ENCODE assay signal across 12 cellular contexts in genomic region chr13:109684836-109685602, GRCh38.
A peak's percentile ranks its signal among the peaks of the same experiment; 100 is the strongest.
DNase-seq lines count a peak whose midpoint lies in the region; ATAC-seq, FAIRE-seq and TF ChIP-seq lines count a peak whose summit lies in the region.
"Had no signal": no experiment of that assay in that cellular context is flagged by ENCODE, and none has a peak within 500 bp of the region (broad histone marks: within the 10 kb centered on the region; RNA-seq: fewer than 3 reads in every experiment).

No MANE protein-coding gene starts in this region.

- in situ Hi-C loops in HepG2 (cut with HindIII; ENCODE audit: extremely low pct_ligation_motif_present, low pct_unique_long_range_greater_than_20kb) = no loop called here

- peak overlapping the region; percentile 37; the same call in 1 of the 2 replicates for H3K4me2 ChIP-seq in HepG2 (ENCODE audit: low read depth, low read length)
- no peak overlapping the region for H3K4me2 ChIP-seq in MM.1S (ENCODE audit: low read depth, low read length)

- intact Hi-C loops in HepG2 (cut with micrococcal nuclease; ENCODE audit: unreplicated experiment) = no loop called here
- intact Hi-C loops in tibial artery (cut with DNase I; ENCODE audit: low total_unique reads) = no loop called here

- H3K36me3 ChIP-seq in HepG2 (replicated peaks in 1 of 2; ENCODE audit: control insufficient read depth in 1 of 2, insufficient read depth in 2 of 2, low read length in 2 of 2) = no peaks in the 10 kb centered on the region
- no peaks in the 10 kb centered on the region for H3K36me3 ChIP-seq in tibial artery
- H3K36me3 ChIP-seq in MM.1S (replicated peaks; ENCODE audit: insufficient read depth, low read length) = no peaks in the 10 kb centered on the region

- H3K79me2 ChIP-seq in HepG2 (ENCODE audit: insufficient read depth, low read length) (no peaks in the 10 kb centered on the region), MM.1S (ENCODE audit: low read length) (no peaks in the 10 kb centered on the region)

- no peak; the same call in 2 of the 3 replicates for ATAC-seq in HepG2
- ATAC-seq: activated CD8-positive, alpha-beta memory T cell treated with anti-CD3 and anti-CD28 coated beads, Interleukin-2, amount 10 ng/mL, durations not matched to agents 7 days and 5 days had no signal

- no peak for TF ChIP-seq POLR2A in HepG2 (IDR thresholded peaks at IDR 0.05; ENCODE audit: insufficient read depth in 1 of 2, low read depth in 2 of 2, low read length in 2 of 2)

- H3K9me2 ChIP-seq in MM.1S (replicated peaks; ENCODE audit: insufficient read depth, low read length) = no peaks in the 10 kb centered on the region

- H3K9ac ChIP-seq in HepG2 (ENCODE audit: insufficient read depth, low read depth, low read length) = no peak overlapping the region
- H3K9ac ChIP-seq in MM.1S (ENCODE audit: low read length) = no peak overlapping the region

- TF ChIP-seq EP300 in HepG2 (IDR thresholded peaks at IDR 0.05; ENCODE audit: low read depth in 2 of 2, low read length in 2 of 2) (no peak), HepG2 (CRISPR knock-in tag; IDR thresholded peaks at IDR 0.05; ENCODE audit: borderline replicate concordance) (no peak)

- no peak for FAIRE-seq in HepG2 (lab: Jason Lieb, UNC)

- H4K20me1 ChIP-seq in HepG2 (ENCODE audit: insufficient read depth, low read length) (no peaks in the 10 kb centered on the region), MM.1S (ENCODE audit: insufficient read depth, low read length) (no peaks in the 10 kb centered on the region)

- H3K27me3 ChIP-seq in HepG2 (ENCODE audit: control insufficient read depth in 1 of 2, insufficient read depth in 2 of 2, low read length in 2 of 2) (peaks cover 0 to 13% of the 10 kb centered on the region in 2 experiments; a peak in 3 of 5 replicates), tibial artery (no peaks in the 10 kb centered on the region), MM.1S (replicated peaks; ENCODE audit: insufficient read depth, low read length) (no peaks in the 10 kb centered on the region)

- H3K4me1 ChIP-seq in HepG2 (ENCODE audit: insufficient read depth, low read length) = no peaks in the 10 kb centered on the region
- peaks cover 0 to 15% (median 9%) of the 10 kb centered on the region in 4 donors for H3K4me1 ChIP-seq in tibial artery
- H3K4me1 ChIP-seq in MM.1S (ENCODE audit: low read length) = no peaks in the 10 kb centered on the region

- WGBS in HepG2 (ENCODE audit: low lambda C conversion rate) = 12% methylated on average over 17 of the region's 17 CpGs

- no peaks in the 10 kb centered on the region for H3K9me3 ChIP-seq in HepG2 (ENCODE audit: low read length)
- H3K9me3 ChIP-seq in tibial artery = no peaks in the 10 kb centered on the region
- H3K9me3 ChIP-seq in MM.1S (replicated peaks; ENCODE audit: insufficient read depth, low read length) = no peaks in the 10 kb centered on the region

- H3K4me3 ChIP-seq in cardiac fibroblast (replicated peaks in 1 of 2; ENCODE audit: low read depth in 2 of 2, low read length in 2 of 2) (no peak overlapping the region), HepG2 (replicated peaks in 1 of 3; ENCODE audit: insufficient read depth in 1 of 3, low read depth in 2 of 3, low read length in 3 of 3) (no peak overlapping the region), tibial artery (peak overlapping the region; percentile 23 to 24), MM.1S (ENCODE audit: low read length) (no peak overlapping the region)

- TF ChIP-seq CTCF in cardiac fibroblast (IDR thresholded peaks at IDR 0.05; ENCODE audit: low read depth, low read length) = no peak
- TF ChIP-seq CTCF in HepG2 (CRISPR knock-in tag; IDR thresholded peaks at IDR 0.05) = no peak
- TF ChIP-seq CTCF in tibial artery (IDR thresholded peaks at IDR 0.05) = no peak
- TF ChIP-seq CTCF in MM.1S (IDR thresholded peaks at IDR 0.05; ENCODE audit: low read length) = no peak

- DNase-seq in NCI-H510A treated with DMSO at 0.1 percent for 48 hours (lab: John Stamatoyannopoulos, UW) (peak; percentile 15), NCI-H510A (lab: John Stamatoyannopoulos, UW) (no peak), cardiac fibroblast (ENCODE audit: low read depth in 2 of 2) (peak; percentile 66 to 81), HepG2 (ENCODE audit: low spot score) (no peak), tibial artery (no peak), MM.1S (no peak), middle frontal gyrus (ENCODE audit: extremely low spot score, low spot score) (no peak)
- no peak for DNase-seq in activated naive CD4-positive, alpha-beta T cell treated with Interleukin-2 at 50 U/mL for 16 hours
- DNase-seq: activated CD8-positive, alpha-beta memory T cell treated with anti-CD3 and anti-CD28 coated beads, Interleukin-2, amount 10 ng/mL, durations not matched to agents 7 days and 5 days; NCI-H1694; occipital lobe; SW 1271 had no signal

- H2AFZ ChIP-seq in HepG2 (ENCODE audit: low read length) = no peak overlapping the region
- H2AFZ ChIP-seq in MM.1S (ENCODE audit: low read length) = no peak overlapping the region

- no peak for TF ChIP-seq RAD21 in HepG2 (CRISPR knock-in tag; IDR thresholded peaks at IDR 0.05)

- POLR2A ChIA-PET in HepG2 (lab: Yijun Ruan, JAX) = no interaction called here

- H3K27ac ChIP-seq in HepG2 (ENCODE audit: extremely low read length, insufficient read depth, low read length) = no peak overlapping the region
- no peak overlapping the region for H3K27ac ChIP-seq in tibial artery
- no peak overlapping the region for H3K27ac ChIP-seq in MM.1S (ENCODE audit: low read length)

- CTCF ChIA-PET in HepG2 (lab: Yijun Ruan, JAX; ENCODE audit: low intra/inter-chr PET ratio, low total read pairs) = no interaction called here

- BruUV-seq in HepG2 (replicated peaks; lab: Mats Ljungman, UMichigan) = no TSS peak

- H3F3A ChIP-seq in MM.1S (ENCODE audit: insufficient read depth, low read length) = no peaks in the 10 kb centered on the region

TF ChIP-seq in HepG2, 621 proteins besides CTCF, POLR2A, EP300 and RAD21:
- TF ChIP-seq KDM6A (CRISPR knock-in tag; IDR thresholded peaks at IDR 0.05; ENCODE audit: low read depth) = no peak
- peak; percentile 47; the same call in 1 of the 2 replicates for TF ChIP-seq PPARG (CRISPR knock-in tag; conservative IDR thresholded peaks at IDR 0.05)

Comparison
In these comparisons a context has a peak if more than half of its experiments do, and no peak if none do; other contexts are left out.
1. DNase-seq: peak in NCI-H510A treated with DMSO at 0.1 percent for 48 hours (single experiment) and cardiac fibroblast (2 of 2); none in NCI-H510A (single experiment), HepG2 (single experiment), tibial artery (0 of 2), MM.1S (single experiment), activated naive CD4-positive, alpha-beta T cell treated with Interleukin-2 at 50 U/mL for 16 hours (single experiment) and middle frontal gyrus (single experiment).
2. H3K4me3 ChIP-seq: peak in tibial artery (2 of 2); none in cardiac fibroblast (0 of 2), HepG2 (0 of 3) and MM.1S (single experiment).